Comparison of ENCODE assay signal across 8 cellular contexts in the genomic region with DNA sequence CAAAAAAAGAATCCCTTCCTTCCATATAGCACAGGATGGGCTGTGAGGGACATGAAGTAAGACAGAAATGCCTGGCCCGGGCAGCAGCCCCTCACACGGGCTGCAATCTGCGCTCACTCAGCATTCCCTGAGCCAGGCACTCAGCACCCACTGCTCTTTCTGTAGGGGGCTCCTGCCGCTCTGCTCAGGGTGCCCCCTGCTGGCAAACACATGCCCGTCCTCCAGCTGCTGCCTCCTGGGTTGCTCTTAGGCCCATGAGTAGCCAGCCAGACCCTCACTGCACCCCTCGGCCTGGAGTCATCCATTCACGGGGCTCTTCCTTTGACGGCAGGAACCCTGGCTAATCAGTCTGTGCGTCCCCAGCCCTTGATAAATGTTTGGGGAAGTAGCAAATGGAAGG.
DNase-seq lines count a peak whose midpoint lies in the region; TF ChIP-seq lines count a peak whose summit lies in the region.

No MANE protein-coding gene starts in this region.

- TF ChIP-seq CTCF in AG10803 (conservative IDR thresholded peaks at IDR 0.05; ENCODE audit: low read length): peak; percentile 57
- peak; percentile 69 for TF ChIP-seq CTCF in GM20000 (IDR thresholded peaks at IDR 0.05; ENCODE audit: extremely low read depth, missing control alignments)
- peak; percentile 79 for TF ChIP-seq CTCF in VCaP (conservative IDR thresholded peaks at IDR 0.05)
- peak; percentile 61 for TF ChIP-seq CTCF in nephron progenitor cell (IDR thresholded peaks at IDR 0.05)

- H3K4me1 Mint-ChIP-seq in nephron progenitor cell: no peaks in the 10 kb centered on the region

- H3K27me3 Mint-ChIP-seq in nephron progenitor cell (ENCODE audit: low read depth, poor library complexity): peaks cover 2% of the 10 kb centered on the region

- H3K4me3 Mint-ChIP-seq in nephron progenitor cell: no peak overlapping the region

- H3K4me3 ChIP-seq in AG10803 (ENCODE audit: low read length): no peak overlapping the region

- no peaks in the 10 kb centered on the region for H3K9me3 Mint-ChIP-seq in nephron progenitor cell

- peaks cover 70% of the 10 kb centered on the region for H3K36me3 Mint-ChIP-seq in nephron progenitor cell (ENCODE audit: low read depth)

- no peak overlapping the region for H3K27ac Mint-ChIP-seq in nephron progenitor cell

- no peak for DNase-seq in AG10803 (ENCODE audit: low read depth)
- peak; percentile 82 for DNase-seq in GM20000 (ENCODE audit: low spot score)
- peak; percentile 62 for DNase-seq in epidermal melanocyte (ENCODE audit: insufficient read length, low spot score)
- peak; percentile 67 for DNase-seq in nephron progenitor cell
- no peak for DNase-seq in DMS79 (lab: John Stamatoyannopoulos, UW)
- DNase-seq in NCI-H774 (lab: John Stamatoyannopoulos, UW): no peak
- no peak for DNase-seq in HK-2 (ENCODE audit: unreplicated experiment)

- no peak overlapping the region for H3K27ac ChIP-seq in VCaP

Comparison
In these comparisons a context has a peak if more than half of its experiments do, and no peak if none do; other contexts are left out.
1. DNase-seq: peak in GM20000 (single experiment), epidermal melanocyte (single experiment) and nephron progenitor cell (single experiment); none in AG10803 (single experiment), DMS79 (single experiment), NCI-H774 (single experiment) and HK-2 (single experiment).
2. Peak in every context shown above with its lines, with median percentiles within 50 percentile points of each other: CTCF ChIP-seq.